19 cellular contexts compared by ENCODE assay signal in the genomic region with DNA sequence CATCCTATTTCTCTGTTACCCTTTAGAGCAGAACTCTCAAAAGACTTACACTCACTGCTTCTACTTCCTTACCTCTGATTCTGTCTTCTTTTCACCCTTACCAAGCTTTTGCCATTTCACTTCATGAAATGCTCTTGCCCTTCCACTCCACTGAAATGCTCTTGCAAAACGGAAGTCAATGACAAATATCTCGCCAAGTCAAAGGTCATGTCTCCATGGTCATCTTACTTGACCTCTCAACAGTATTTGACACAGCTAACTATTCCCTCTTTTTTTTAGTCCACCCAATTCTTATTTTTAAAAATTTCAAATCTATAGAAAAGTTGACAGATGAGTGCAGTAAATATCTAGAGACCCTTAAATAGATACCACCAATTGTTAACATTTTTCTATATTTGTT.
DNase-seq lines count a peak whose midpoint lies in the region; ATAC-seq, FAIRE-seq and TF ChIP-seq lines count a peak whose summit lies in the region.
"Had no signal": no experiment of that assay in that cellular context is flagged by ENCODE, and none has a peak within 500 bp of the region (broad histone marks: within the 10 kb centered on the region; RNA-seq: fewer than 3 reads in every experiment).

No MANE protein-coding gene starts in this region.

- no peak overlapping the region for H3K4ac ChIP-seq in trophoblast cell (ENCODE audit: low read depth, low read length)

- no peak overlapping the region for H2BK12ac ChIP-seq in trophoblast cell (ENCODE audit: low read length)

- H3K27me3 ChIP-seq in right lobe of liver (no peaks in the 10 kb centered on the region), trophoblast cell (ENCODE audit: insufficient read depth, low read length) (no peaks in the 10 kb centered on the region)
- H3K27me3 ChIP-seq: BLaER1 treated with 17β-estradiol and CSF1 and Interleukin-3, amounts not matched to agents 10 nM and 100 nM had no signal

- ATAC-seq in A549 = no peak
- ATAC-seq in HG02870 (IDR thresholded peaks at IDR 0.05; ENCODE audit: unreplicated experiment) = peak; percentile 21
- peak; percentile 39 to 75 (median 64) for ATAC-seq in right lobe of liver
- ATAC-seq: CD8-positive, alpha-beta T cell; GM23338; K562 had no signal

- no peaks in the 10 kb centered on the region for H3K36me3 ChIP-seq in right lobe of liver
- no peaks in the 10 kb centered on the region; the same call in 1 of the 2 replicates for H3K36me3 ChIP-seq in OCI-LY7 (ENCODE audit: insufficient read depth, low read length)
- no peaks in the 10 kb centered on the region for H3K36me3 ChIP-seq in trophoblast cell (ENCODE audit: control insufficient read depth in 1 of 2, insufficient read depth in 2 of 2, low read length in 2 of 2)

- TF ChIP-seq CTCF in A549 (IDR thresholded peaks at IDR 0.05) = no peak
- TF ChIP-seq CTCF in right lobe of liver (IDR thresholded peaks at IDR 0.05) = no peak
- TF ChIP-seq CTCF in OCI-LY7 (conservative IDR thresholded peaks at IDR 0.05; ENCODE audit: low read length) = no peak

- no peak for TF ChIP-seq RAD21 in A549 (conservative IDR thresholded peaks at IDR 0.05 in 1 of 2, IDR thresholded peaks at IDR 0.05 in 1 of 2)

- H3K18ac ChIP-seq in trophoblast cell (ENCODE audit: low read length) = no peak overlapping the region

- no peak overlapping the region for H3K9ac ChIP-seq in trophoblast cell (ENCODE audit: low read length)
- H3K9ac ChIP-seq: BLaER1 treated with 17β-estradiol and CSF1 and Interleukin-3, amounts not matched to agents 10 nM and 100 nM had no signal

- H3K9me3 ChIP-seq in A549 (no peaks in the 10 kb centered on the region), right lobe of liver (no peaks in the 10 kb centered on the region), OCI-LY7 (ENCODE audit: low read length) (no peaks in the 10 kb centered on the region), trophoblast cell (ENCODE audit: insufficient read depth, low read depth, low read length) (no peaks in the 10 kb centered on the region)

- H4K12ac ChIP-seq in trophoblast cell (ENCODE audit: low read depth, low read length) = no peak overlapping the region

- H4K8ac ChIP-seq in trophoblast cell (ENCODE audit: low read depth, low read length) = no peak overlapping the region

- H3K4me2 ChIP-seq in A549 (no peak overlapping the region), OCI-LY7 (ENCODE audit: low read length) (no peak overlapping the region), trophoblast cell (ENCODE audit: low read length) (no peak overlapping the region)
- H3K4me2 ChIP-seq: BLaER1 treated with 17β-estradiol and CSF1 and Interleukin-3, amounts not matched to agents 10 nM and 100 nM; GM23338 had no signal

- H3K9me2 ChIP-seq in OCI-LY7 (ENCODE audit: insufficient read depth, low read length) = no peaks in the 10 kb centered on the region

- peaks cover 46% of the 10 kb centered on the region for H3K4me1 ChIP-seq in A549
- H3K4me1 ChIP-seq in right lobe of liver = peaks cover 0 to 23% (median 10%) of the 10 kb centered on the region in 4 donors
- H3K4me1 ChIP-seq in OCI-LY7 (ENCODE audit: insufficient read depth, low read length, poor library complexity, severe bottlenecking) = no peaks in the 10 kb centered on the region
- no peaks in the 10 kb centered on the region for H3K4me1 ChIP-seq in trophoblast cell (ENCODE audit: control insufficient read depth in 1 of 2, insufficient read depth in 2 of 2, low read length in 2 of 2)

- WGBS in A549 (ENCODE audit: missing lambda C conversion rate) = 90% methylated on average over 2 of the region's 2 CpGs
- 22% methylated on average over 2 of the region's 2 CpGs for WGBS in right lobe of liver (ENCODE audit: insufficient coverage, low coverage, low lambda C conversion rate, missing lambda C conversion rate)
- no CpG with 5 or more reads among the region's 2 CpGs for WGBS in trophoblast cell (ENCODE audit: extremely low coverage, insufficient coverage, insufficient read length)

- H2AFZ ChIP-seq in OCI-LY7 (ENCODE audit: low read length) (no peak overlapping the region), trophoblast cell (ENCODE audit: insufficient read depth, low read length, poor library complexity) (no peak overlapping the region)
- H2AFZ ChIP-seq: GM23338 had no signal

- TF ChIP-seq EP300 in A549 (IDR thresholded peaks at IDR 0.05) = no peak

- TF ChIP-seq POLR2A in A549 (IDR thresholded peaks at IDR 0.05; ENCODE audit: low read length) = no peak
- no peak for TF ChIP-seq POLR2A in GM12892 (IDR thresholded peaks at IDR 0.05; ENCODE audit: low read depth, low read length)
- TF ChIP-seq POLR2A in right lobe of liver (IDR thresholded peaks at IDR 0.05) = no peak

- no peaks in the 10 kb centered on the region for H4K20me1 ChIP-seq in OCI-LY7 (ENCODE audit: insufficient read depth, low read length)
- H4K20me1 ChIP-seq: BLaER1 treated with 17β-estradiol and CSF1 and Interleukin-3, amounts not matched to agents 10 nM and 100 nM had no signal

- peak; percentile 32 for FAIRE-seq in A549 (lab: Jason Lieb, UNC)
- peak; percentile 9 for FAIRE-seq in GM12892 (lab: Jason Lieb, UNC)
- FAIRE-seq: H54, K562 had no signal

- no TSS peak for BruUV-seq in OCI-LY7 (replicated peaks; lab: Mats Ljungman, UMichigan)

- no peak overlapping the region for H3K14ac ChIP-seq in trophoblast cell (ENCODE audit: low read length)

- POLR2A ChIA-PET in A549 (lab: Yijun Ruan, JAX) = no interaction called here
- POLR2A ChIA-PET in OCI-LY7 (lab: Charles Lee) = no interaction called here

- DNase-seq in A549 (ENCODE audit: low read depth in 1 of 2, low spot score in 1 of 2) (no peak), GM12892 (ENCODE audit: insufficient read length) (no peak), right lobe of liver (no peak), OCI-LY7 (ENCODE audit: low spot score) (no peak), caudate nucleus (lab: John Stamatoyannopoulos, UW) (no peak), trophoblast cell (no peak)
- DNase-seq: 8988T; Calu3; CD8-positive, alpha-beta T cell; DMS79 treated with DMSO at 0.1 percent for 48 hours; GF-D8; HCEC 1CT; IMR-90 had no signal

- no peak overlapping the region for H3K4me3 ChIP-seq in A549
- H3K4me3 ChIP-seq in right lobe of liver = no peak overlapping the region
- no peak overlapping the region for H3K4me3 ChIP-seq in OCI-LY7 (ENCODE audit: low read depth, low read length, poor library complexity, severe bottlenecking)
- no peak overlapping the region for H3K4me3 ChIP-seq in trophoblast cell (ENCODE audit: low read depth, low read length)
- H3K4me3 ChIP-seq: BLaER1 treated with 17β-estradiol and CSF1 and Interleukin-3, amounts not matched to agents 10 nM and 100 nM; GM23338; K562 had no signal

- H3K79me2 ChIP-seq in OCI-LY7 (ENCODE audit: insufficient read depth, low read depth, low read length) (no peaks in the 10 kb centered on the region), trophoblast cell (ENCODE audit: control insufficient read depth, insufficient read depth, low read length, poor library complexity) (no peaks in the 10 kb centered on the region)

- H3K79me1 ChIP-seq in trophoblast cell (ENCODE audit: low read length) = no peaks in the 10 kb centered on the region

- no peak overlapping the region for H3K27ac ChIP-seq in A549
- H3K27ac ChIP-seq in right lobe of liver = no peak overlapping the region
- no peak overlapping the region for H3K27ac ChIP-seq in OCI-LY7 (ENCODE audit: low read depth, low read length, poor library complexity, severe bottlenecking)
- no peak overlapping the region for H3K27ac ChIP-seq in caudate nucleus (ENCODE audit: low read depth, low read length)
- H3K27ac ChIP-seq in trophoblast cell (ENCODE audit: low read depth, low read length) = no peak overlapping the region
- H3K27ac ChIP-seq: BLaER1 treated with 17β-estradiol and CSF1 and Interleukin-3, amounts not matched to agents 10 nM and 100 nM; HL-60 had no signal

- CTCF ChIA-PET in A549 (lab: Yijun Ruan, JAX) = interaction anchor here (1.5 kb wide), 1 partner anchor 10 kb away, joined by 5 read pairs; no protein-coding TSS in a partner anchor
- CTCF ChIA-PET in OCI-LY7 (lab: Charles Lee; ENCODE audit: unreplicated experiment) = no interaction called here

- intact Hi-C loops in right lobe of liver (cut with DNase I) = no loop called here
- intact Hi-C loops in OCI-LY7 (cut with micrococcal nuclease; ENCODE audit: unreplicated experiment) = no loop called here

- H2BK120ac ChIP-seq in trophoblast cell (ENCODE audit: insufficient read depth, low read length, poor library complexity) = no peak overlapping the region

- H2AK5ac ChIP-seq in trophoblast cell (ENCODE audit: low read length) = no peak overlapping the region

- H4K91ac ChIP-seq in trophoblast cell (ENCODE audit: low read depth, low read length) = no peak overlapping the region

- no peak overlapping the region for H3K23ac ChIP-seq in trophoblast cell (ENCODE audit: low read length)

- no peak overlapping the region for H2BK5ac ChIP-seq in trophoblast cell (ENCODE audit: low read depth, low read length, poor library complexity)

TF ChIP-seq in A549, 52 proteins besides CTCF, POLR2A, EP300 and RAD21:
- no peak for TF ChIP-seq HEYL (CRISPR knock-in tag; IDR thresholded peaks at IDR 0.05)
- TF ChIP-seq HOXB5 (CRISPR knock-in tag; IDR thresholded peaks at IDR 0.05) = no peak
- no peak for TF ChIP-seq GATA3 (IDR thresholded peaks at IDR 0.05; ENCODE audit: borderline replicate concordance)
- TF ChIP-seq ESRRA (IDR thresholded peaks at IDR 0.05; ENCODE audit: borderline replicate concordance, low read length) = no peak
- TF ChIP-seq CEBPB (IDR thresholded peaks at IDR 0.05) = no peak

Comparison
In these comparisons a context has a peak if more than half of its experiments do, and no peak if none do; other contexts are left out.
1. ATAC-seq: peak in HG02870 (single experiment) and right lobe of liver (4 of 4); none in A549 (0 of 2).